Comparison of ENCODE assay signal across 8 cellular contexts in the genomic region with DNA sequence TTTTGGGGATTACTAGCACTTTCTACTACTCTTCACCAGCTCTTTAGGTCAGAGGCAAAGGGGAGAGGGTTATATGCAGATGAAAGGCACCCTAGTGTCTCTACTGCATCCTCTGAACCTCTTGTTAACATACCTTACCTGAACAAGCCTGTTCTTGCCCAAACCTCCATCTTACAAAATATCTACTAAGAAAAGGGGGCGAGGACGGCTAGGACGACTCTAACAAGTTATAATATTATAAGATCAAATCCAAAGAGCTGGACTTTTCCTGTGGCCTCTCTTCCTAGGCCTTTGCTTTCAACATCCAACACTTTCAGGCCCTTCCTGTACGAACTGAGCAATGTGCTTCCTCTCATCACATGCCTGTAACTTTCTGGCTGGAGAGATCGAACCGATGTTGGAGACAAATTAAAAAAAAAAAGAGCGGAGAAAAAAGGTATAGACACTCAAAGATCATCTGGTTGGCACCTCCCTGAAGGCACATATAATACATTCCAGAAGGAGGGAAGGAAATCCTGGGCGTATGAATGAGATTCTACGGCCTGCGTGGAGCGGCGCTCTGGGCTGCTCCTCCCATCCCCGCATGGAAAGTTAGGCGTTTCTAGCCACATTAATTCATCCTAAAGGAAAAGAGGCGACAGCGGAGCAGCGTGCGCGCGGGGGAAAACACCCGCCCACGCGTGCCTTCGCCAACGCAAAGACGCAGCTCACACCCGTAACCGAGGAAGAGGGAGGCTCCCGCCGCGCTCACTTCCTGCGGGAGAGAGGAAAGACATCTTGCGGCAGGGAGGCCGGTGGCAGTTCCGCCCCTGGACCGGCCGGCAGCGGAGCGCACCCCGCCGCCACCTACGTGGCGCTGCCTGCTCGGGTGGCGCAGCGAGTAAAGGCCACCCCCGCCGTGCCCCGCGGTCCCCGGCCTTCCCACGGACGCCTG. TPM values are rescaled to one million over a fixed set of nuclear protein-coding genes. Genes with fewer than 3 reads are reported as not detected.
A peak's percentile ranks its signal among the peaks of the same experiment; 100 is the strongest.
DNase-seq lines count a peak whose midpoint lies in the region; ATAC-seq and TF ChIP-seq lines count a peak whose summit lies in the region.

No MANE protein-coding gene starts in this region.

- no peaks in the 10 kb centered on the region for H3K9me3 ChIP-seq in muscle layer of duodenum (ENCODE audit: control insufficient read depth in 1 of 2, low read length in 2 of 2)

- H3K36me3 ChIP-seq in muscle layer of duodenum (ENCODE audit: control insufficient read depth in 1 of 2, insufficient read depth in 2 of 2, low read length in 2 of 2): no peaks in the 10 kb centered on the region

- H3K27me3 Mint-ChIP-seq in stimulated activated naive B cell treated with anti-CD40 and anti-IgM and Interleukin-4, amounts not matched to agents 10 μg/mL and 1 μg/mL and 100 μg/mL, for 72 hours: peaks cover 24 to 25% of the 10 kb centered on the region in 2 donors

- H3K27ac Mint-ChIP-seq in stimulated activated naive B cell treated with anti-CD40 and anti-IgM and Interleukin-4, amounts not matched to agents 10 μg/mL and 1 μg/mL and 100 μg/mL, for 72 hours: peak overlapping the region; percentile 22

- TF ChIP-seq CTCF in fibroblast of the aortic adventitia (IDR thresholded peaks at IDR 0.05; ENCODE audit: insufficient read depth, low read length): no peak

- peak; percentile 40 for DNase-seq in G401 (ENCODE audit: low spot score)
- DNase-seq in NCI-H345 treated with DMSO at 0.1 percent for 48 hours (lab: John Stamatoyannopoulos, UW; ENCODE audit: unreplicated experiment): peak; percentile 40
- peak; percentile 13 for DNase-seq in activated T-helper 9 cell treated with anti-CD3 and anti-CD28 coated beads, Interleukin-2, amount 50 U/mL, for 16 hours (ENCODE audit: low read depth)
- peak; percentile 75 for DNase-seq in fibroblast of the aortic adventitia (ENCODE audit: low read depth)
- no peak for DNase-seq in stimulated activated naive B cell treated with anti-CD40 and anti-IgM and Interleukin-4, amounts not matched to agents 10 μg/mL and 1 μg/mL and 100 μg/mL, for 72 hours

- H3K4me3 ChIP-seq in fibroblast of the aortic adventitia (ENCODE audit: low read depth, low read length): peak overlapping the region; percentile 71
- peak overlapping the region; percentile 73 to 75 for H3K4me3 ChIP-seq in muscle layer of duodenum (ENCODE audit: low read depth in 1 of 2, low read length in 2 of 2)

- H3K9me3 Mint-ChIP-seq in stimulated activated naive B cell treated with anti-CD40 and anti-IgM and Interleukin-4, amounts not matched to agents 10 μg/mL and 1 μg/mL and 100 μg/mL, for 72 hours: peaks cover 0 to 3% of the 10 kb centered on the region in 2 donors

- H3K4me1 Mint-ChIP-seq in stimulated activated naive B cell treated with anti-CD40 and anti-IgM and Interleukin-4, amounts not matched to agents 10 μg/mL and 1 μg/mL and 100 μg/mL, for 72 hours: peaks cover 5 to 8% of the 10 kb centered on the region in 2 donors

- H3K36me3 Mint-ChIP-seq in stimulated activated naive B cell treated with anti-CD40 and anti-IgM and Interleukin-4, amounts not matched to agents 10 μg/mL and 1 μg/mL and 100 μg/mL, for 72 hours: peaks cover 5% of the 10 kb centered on the region in 2 donors

- no peaks in the 10 kb centered on the region for H3K27me3 ChIP-seq in muscle layer of duodenum (ENCODE audit: low read depth, low read length)

- peak overlapping the region; percentile 88 for H3K27ac ChIP-seq in muscle layer of duodenum (ENCODE audit: low read length)

- H3K4me1 ChIP-seq in muscle layer of duodenum (ENCODE audit: control insufficient read depth in 1 of 2, insufficient read depth in 2 of 2, low read length in 2 of 2): peaks cover 3 to 30% of the 10 kb centered on the region in 2 donors

- peak overlapping the region; percentile 72 to 80 for H3K4me3 Mint-ChIP-seq in stimulated activated naive B cell treated with anti-CD40 and anti-IgM and Interleukin-4, amounts not matched to agents 10 μg/mL and 1 μg/mL and 100 μg/mL, for 72 hours

- ATAC-seq in stimulated activated naive B cell treated with anti-CD40 and anti-IgM and Interleukin-4, amounts not matched to agents 10 μg/mL and 1 μg/mL and 100 μg/mL, for 72 hours (replicated peaks): peak in 1 of 2 donors; percentile 33
- no peak for ATAC-seq in GM19397 (IDR thresholded peaks at IDR 0.05; ENCODE audit: unreplicated experiment)
- no peak for ATAC-seq in HG03460 (IDR thresholded peaks at IDR 0.05; ENCODE audit: unreplicated experiment)

- in situ Hi-C loops in G401 (cut with HindIII; ENCODE audit: low sequenced_read_pairs): no loop called here

RNA-seq across cellular contexts. Expression of a gene that starts 0.8 kb away (rescaled TPM):
- 5.3 and 7.3 TPM in 2 replicates for total RNA-seq in G401 (2014; rRNA removed; shearing (Covaris generic))
- total RNA-seq in fibroblast of the aortic adventitia (ENCODE audit: low replicate concordance): 18.4 and 25.8 TPM in 2 replicates
